Comparison of ENCODE assay signal across 1 cellular context in genomic region chr14:94455928-94456327, GRCh38.
TF ChIP-seq lines count a peak whose summit lies in the region.

No MANE protein-coding gene starts in this region.

TF ChIP-seq in HepG2, 621 proteins besides CTCF, POLR2A, EP300 and RAD21 (continued from another document and continues in another):
- TF ChIP-seq ZNF280B (CRISPR knock-in tag; IDR thresholded peaks at IDR 0.05; ENCODE audit: borderline replicate concordance) (no peak), ZNF614 (CRISPR knock-in tag; IDR thresholded peaks at IDR 0.05; ENCODE audit: borderline replicate concordance) (no peak), ZNF543 (CRISPR knock-in tag; IDR thresholded peaks at IDR 0.05) (no peak), HMG20A (CRISPR knock-in tag; IDR thresholded peaks at IDR 0.05; ENCODE audit: borderline replicate concordance) (peak; percentile 81; the same call in 1 of the 2 replicates), ZBTB7A (CRISPR knock-in tag; IDR thresholded peaks at IDR 0.05) (no peak), RXRB (CRISPR knock-in tag; IDR thresholded peaks at IDR 0.05; ENCODE audit: borderline replicate concordance) (peak; percentile 86), HDAC6 (IDR thresholded peaks at IDR 0.05; ENCODE audit: low read depth, low read length) (no peak), MLX (CRISPR knock-in tag; IDR thresholded peaks at IDR 0.05) (no peak), NR2F2 (IDR thresholded peaks at IDR 0.05; ENCODE audit: borderline replicate concordance, low read depth) (peak; percentile 98), CHD4 (IDR thresholded peaks at IDR 0.05; ENCODE audit: borderline replicate concordance, low read length) (peak; percentile 26; the same call in 1 of the 2 replicates), POLR2G (IDR thresholded peaks at IDR 0.05; ENCODE audit: low read depth, low read length) (no peak), TBX2 (CRISPR knock-in tag; IDR thresholded peaks at IDR 0.05; ENCODE audit: borderline replicate concordance) (peak; percentile 52; the same call in 1 of the 2 replicates), MED8 (CRISPR knock-in tag; IDR thresholded peaks at IDR 0.05; ENCODE audit: insufficient replicate concordance) (peak; percentile 51), MAF1 (CRISPR knock-in tag; IDR thresholded peaks at IDR 0.05; ENCODE audit: borderline replicate concordance) (no peak), ZSCAN9 (CRISPR knock-in tag; IDR thresholded peaks at IDR 0.05; ENCODE audit: borderline replicate concordance) (0 out of 2 replicates have a peak, but pooled peaks have one; percentile 23), SP5 (CRISPR knock-in tag; IDR thresholded peaks at IDR 0.05; ENCODE audit: borderline replicate concordance, low read depth) (0 out of 2 replicates have a peak, but pooled peaks have one; percentile 20), ZNF646 (CRISPR knock-in tag; IDR thresholded peaks at IDR 0.05) (peak; percentile 67; the same call in 1 of the 2 replicates), MXD4 (CRISPR knock-in tag; IDR thresholded peaks at IDR 0.05) (no peak), NPAS2 (CRISPR knock-in tag; IDR thresholded peaks at IDR 0.05; ENCODE audit: borderline replicate concordance) (no peak), GFI1 (CRISPR knock-in tag; IDR thresholded peaks at IDR 0.05; ENCODE audit: borderline replicate concordance) (peak; percentile 43; the same call in 1 of the 2 replicates), MYNN (CRISPR knock-in tag; IDR thresholded peaks at IDR 0.05; ENCODE audit: low read depth) (no peak), FOXJ3 (CRISPR knock-in tag; IDR thresholded peaks at IDR 0.05; ENCODE audit: borderline replicate concordance) (peak; percentile 69; the same call in 1 of the 2 replicates), ZNF331 (CRISPR knock-in tag; IDR thresholded peaks at IDR 0.05) (peak; percentile 49; the same call in 1 of the 2 replicates), CREM (IDR thresholded peaks at IDR 0.05) (peak; percentile 76), CREM (CRISPR knock-in tag; IDR thresholded peaks at IDR 0.05) (no peak), NCOA2 (CRISPR knock-in tag; IDR thresholded peaks at IDR 0.05) (peak; percentile 87), PPARG (CRISPR knock-in tag; conservative IDR thresholded peaks at IDR 0.05) (peak; percentile 73), ASH2L (IDR thresholded peaks at IDR 0.05; ENCODE audit: insufficient read length, low read depth, low read length) (peak; percentile 42), ZHX1 (CRISPR knock-in tag; IDR thresholded peaks at IDR 0.05; ENCODE audit: low read depth) (no peak), MED1 (CRISPR knock-in tag; IDR thresholded peaks at IDR 0.05) (peak; percentile 95), POLR2AphosphoS5 (IDR thresholded peaks at IDR 0.05; ENCODE audit: low read depth, low read length) (no peak)
- TF ChIP-seq, protein P1, sequence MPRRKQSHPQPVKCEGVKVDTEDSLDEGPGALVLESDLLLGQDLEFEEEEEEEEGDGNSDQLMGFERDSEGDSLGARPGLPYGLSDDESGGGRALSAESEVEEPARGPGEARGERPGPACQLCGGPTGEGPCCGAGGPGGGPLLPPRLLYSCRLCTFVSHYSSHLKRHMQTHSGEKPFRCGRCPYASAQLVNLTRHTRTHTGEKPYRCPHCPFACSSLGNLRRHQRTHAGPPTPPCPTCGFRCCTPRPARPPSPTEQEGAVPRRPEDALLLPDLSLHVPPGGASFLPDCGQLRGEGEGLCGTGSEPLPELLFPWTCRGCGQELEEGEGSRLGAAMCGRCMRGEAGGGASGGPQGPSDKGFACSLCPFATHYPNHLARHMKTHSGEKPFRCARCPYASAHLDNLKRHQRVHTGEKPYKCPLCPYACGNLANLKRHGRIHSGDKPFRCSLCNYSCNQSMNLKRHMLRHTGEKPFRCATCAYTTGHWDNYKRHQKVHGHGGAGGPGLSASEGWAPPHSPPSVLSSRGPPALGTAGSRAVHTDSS (CRISPR knock-in tag; conservative IDR thresholded peaks at IDR 0.05): no peak
- TF ChIP-seq, protein P2, sequence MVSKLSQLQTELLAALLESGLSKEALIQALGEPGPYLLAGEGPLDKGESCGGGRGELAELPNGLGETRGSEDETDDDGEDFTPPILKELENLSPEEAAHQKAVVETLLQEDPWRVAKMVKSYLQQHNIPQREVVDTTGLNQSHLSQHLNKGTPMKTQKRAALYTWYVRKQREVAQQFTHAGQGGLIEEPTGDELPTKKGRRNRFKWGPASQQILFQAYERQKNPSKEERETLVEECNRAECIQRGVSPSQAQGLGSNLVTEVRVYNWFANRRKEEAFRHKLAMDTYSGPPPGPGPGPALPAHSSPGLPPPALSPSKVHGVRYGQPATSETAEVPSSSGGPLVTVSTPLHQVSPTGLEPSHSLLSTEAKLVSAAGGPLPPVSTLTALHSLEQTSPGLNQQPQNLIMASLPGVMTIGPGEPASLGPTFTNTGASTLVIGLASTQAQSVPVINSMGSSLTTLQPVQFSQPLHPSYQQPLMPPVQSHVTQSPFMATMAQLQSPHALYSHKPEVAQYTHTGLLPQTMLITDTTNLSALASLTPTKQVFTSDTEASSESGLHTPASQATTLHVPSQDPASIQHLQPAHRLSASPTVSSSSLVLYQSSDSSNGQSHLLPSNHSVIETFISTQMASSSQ (IDR thresholded peaks at IDR 0.05; ENCODE audit: low read depth): 0 out of 2 replicates have a peak, but pooled peaks have one; percentile 40
- TF ChIP-seq, protein P2 (CRISPR knock-in tag; IDR thresholded peaks at IDR 0.05; ENCODE audit: borderline replicate concordance): no peak
- TF ChIP-seq, protein P3, sequence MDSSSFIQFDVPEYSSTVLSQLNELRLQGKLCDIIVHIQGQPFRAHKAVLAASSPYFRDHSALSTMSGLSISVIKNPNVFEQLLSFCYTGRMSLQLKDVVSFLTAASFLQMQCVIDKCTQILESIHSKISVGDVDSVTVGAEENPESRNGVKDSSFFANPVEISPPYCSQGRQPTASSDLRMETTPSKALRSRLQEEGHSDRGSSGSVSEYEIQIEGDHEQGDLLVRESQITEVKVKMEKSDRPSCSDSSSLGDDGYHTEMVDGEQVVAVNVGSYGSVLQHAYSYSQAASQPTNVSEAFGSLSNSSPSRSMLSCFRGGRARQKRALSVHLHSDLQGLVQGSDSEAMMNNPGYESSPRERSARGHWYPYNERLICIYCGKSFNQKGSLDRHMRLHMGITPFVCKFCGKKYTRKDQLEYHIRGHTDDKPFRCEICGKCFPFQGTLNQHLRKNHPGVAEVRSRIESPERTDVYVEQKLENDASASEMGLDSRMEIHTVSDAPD (CRISPR knock-in tag; IDR thresholded peaks at IDR 0.05): no peak
- TF ChIP-seq, protein P4, sequence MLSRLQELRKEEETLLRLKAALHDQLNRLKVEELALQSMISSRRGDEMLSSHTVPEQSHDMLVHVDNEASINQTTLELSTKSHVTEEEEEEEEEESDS (CRISPR knock-in tag; IDR thresholded peaks at IDR 0.05; ENCODE audit: borderline replicate concordance): no peak
- TF ChIP-seq, protein P5, sequence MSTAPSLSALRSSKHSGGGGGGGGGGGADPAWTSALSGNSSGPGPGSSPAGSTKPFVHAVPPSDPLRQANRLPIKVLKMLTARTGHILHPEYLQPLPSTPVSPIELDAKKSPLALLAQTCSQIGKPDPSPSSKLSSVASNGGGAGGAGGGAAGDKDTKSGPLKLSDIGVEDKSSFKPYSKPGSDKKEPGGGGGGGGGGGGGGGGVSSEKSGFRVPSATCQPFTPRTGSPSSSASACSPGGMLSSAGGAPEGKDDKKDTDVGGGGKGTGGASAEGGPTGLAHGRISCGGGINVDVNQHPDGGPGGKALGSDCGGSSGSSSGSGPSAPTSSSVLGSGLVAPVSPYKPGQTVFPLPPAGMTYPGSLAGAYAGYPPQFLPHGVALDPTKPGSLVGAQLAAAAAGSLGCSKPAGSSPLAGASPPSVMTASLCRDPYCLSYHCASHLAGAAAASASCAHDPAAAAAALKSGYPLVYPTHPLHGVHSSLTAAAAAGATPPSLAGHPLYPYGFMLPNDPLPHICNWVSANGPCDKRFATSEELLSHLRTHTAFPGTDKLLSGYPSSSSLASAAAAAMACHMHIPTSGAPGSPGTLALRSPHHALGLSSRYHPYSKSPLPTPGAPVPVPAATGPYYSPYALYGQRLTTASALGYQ (CRISPR knock-in tag; IDR thresholded peaks at IDR 0.05): peak; percentile 84
